In genomic region chr6:15089569-15090144, GRCh38 we compare ENCODE assay signal across 10 cellular contexts.
DNase-seq lines count a peak whose midpoint lies in the region; TF ChIP-seq lines count a peak whose summit lies in the region.
"Had no signal": no experiment of that assay in that cellular context is flagged by ENCODE, and none has a peak within 500 bp of the region (broad histone marks: within the 10 kb centered on the region; RNA-seq: fewer than 3 reads in every experiment).

No MANE protein-coding gene starts in this region.

- H3K27me3 Mint-ChIP-seq in activated naive CD4-positive, alpha-beta T cell treated with anti-CD3 and anti-CD28 coated beads for 36 hours (ENCODE audit: low read depth), result no peaks in the 10 kb centered on the region

- H3K36me3 Mint-ChIP-seq in activated naive CD4-positive, alpha-beta T cell treated with anti-CD3 and anti-CD28 coated beads for 36 hours (ENCODE audit: low read depth), result no peaks in the 10 kb centered on the region

- H3K27me3 ChIP-seq in esophagus squamous epithelium, result no peaks in the 10 kb centered on the region
- no peaks in the 10 kb centered on the region for H3K27me3 ChIP-seq in spleen (replicated peaks in 1 of 7)

- H3K4me1 ChIP-seq in esophagus squamous epithelium (peaks cover 4 to 30% (median 4%) of the 10 kb centered on the region in 3 donors), spleen (peaks cover 0 to 60% (median 16%) of the 10 kb centered on the region in 6 donors)

- DNase-seq in NOMO-1 (lab: John Stamatoyannopoulos, UW; ENCODE audit: unreplicated experiment in 2 of 2), result peak; percentile 31 to 35
- no peak for DNase-seq in NOMO-1 treated with dmso at 0.1 percent for 144 hours (lab: John Stamatoyannopoulos, UW; ENCODE audit: unreplicated experiment)
- DNase-seq in NCI-H774 (lab: John Stamatoyannopoulos, UW), result peak; percentile 9
- no peak for DNase-seq in esophagus squamous epithelium (lab: John Stamatoyannopoulos, UW)
- peak; percentile 81 for DNase-seq in spleen
- DNase-seq in activated naive CD4-positive, alpha-beta T cell treated with anti-CD3 and anti-CD28 coated beads for 36 hours, result no peak
- no peak for DNase-seq in UCSD-AML1 (lab: John Stamatoyannopoulos, UW; ENCODE audit: unreplicated experiment)
- no peak for DNase-seq in NK-92 treated with Interleukin-12 subunit alpha and Interleukin-12 subunit beta, amount 100 ng/mL, for 24 hours (lab: John Stamatoyannopoulos, UW)
- DNase-seq: activated T-cell treated with anti-CD3 and anti-CD28 coated beads, Interleukin-2, amount 50 U/mL, for 4 hours; NCI-H2029 treated with DMSO at 0.1 percent for 48 hours had no signal

- H3K36me3 ChIP-seq in esophagus squamous epithelium, result no peaks in the 10 kb centered on the region
- H3K36me3 ChIP-seq in spleen, result no peaks in the 10 kb centered on the region

- peak overlapping the region in 2 of 4 donors; percentile 13 to 16 for H3K4me3 ChIP-seq in esophagus squamous epithelium
- no peak overlapping the region for H3K4me3 ChIP-seq in spleen

- H3K27ac Mint-ChIP-seq in activated naive CD4-positive, alpha-beta T cell treated with anti-CD3 and anti-CD28 coated beads for 36 hours, result no peak overlapping the region

- TF ChIP-seq CTCF in esophagus squamous epithelium (IDR thresholded peaks at IDR 0.05) (no peak), spleen (IDR thresholded peaks at IDR 0.05 in 8 of 11, conservative IDR thresholded peaks at IDR 0.05 in 3 of 11) (no peak)

- WGBS in esophagus squamous epithelium, 2 donors, result 36 to 41% methylated on average over 10 of the region's 10 CpGs
- 52 to 75% (median 72%) methylated on average over 10 of the region's 10 CpGs for WGBS in spleen, 5 donors

- TF ChIP-seq POLR2A in esophagus squamous epithelium (IDR thresholded peaks at IDR 0.05), result no peak
- TF ChIP-seq POLR2A in spleen (IDR thresholded peaks at IDR 0.05), result no peak

- H3K4me1 Mint-ChIP-seq in activated naive CD4-positive, alpha-beta T cell treated with anti-CD3 and anti-CD28 coated beads for 36 hours (ENCODE audit: low read depth), result no peaks in the 10 kb centered on the region

- CTCF ChIA-PET in activated naive CD4-positive, alpha-beta T cell treated with anti-CD3 and anti-CD28 coated beads for 36 hours (lab: Charles Lee), result no interaction called here

- no peak overlapping the region for H3K4me3 Mint-ChIP-seq in activated naive CD4-positive, alpha-beta T cell treated with anti-CD3 and anti-CD28 coated beads for 36 hours
- H3K4me3 Mint-ChIP-seq: activated T-cell treated with anti-CD3 and anti-CD28 coated beads, Interleukin-2, amount 50 U/mL, for 4 hours had no signal

- no peaks in the 10 kb centered on the region for H3K9me3 ChIP-seq in esophagus squamous epithelium
- no peaks in the 10 kb centered on the region for H3K9me3 ChIP-seq in spleen

- H3K9me3 Mint-ChIP-seq in activated naive CD4-positive, alpha-beta T cell treated with anti-CD3 and anti-CD28 coated beads for 36 hours, result no peaks in the 10 kb centered on the region
- H3K9me3 Mint-ChIP-seq: activated T-cell treated with anti-CD3 and anti-CD28 coated beads, Interleukin-2, amount 50 U/mL, for 4 hours had no signal

- H3K27ac ChIP-seq in esophagus squamous epithelium (peak overlapping the region; percentile 63 to 86 (median 72)), spleen (peak overlapping the region in 2 of 8 donors; percentile 69 to 85)

- intact Hi-C loops in esophagus squamous epithelium (cut with DNase I), result no loop called here
- intact Hi-C loops in spleen (cut with DNase I; ENCODE audit: low total_unique reads), result no loop called here
- intact Hi-C loops in activated naive CD4-positive, alpha-beta T cell treated with anti-CD3 and anti-CD28 coated beads for 36 hours (cut with micrococcal nuclease), result no loop called here

Comparison
In these comparisons a context has a peak if more than half of its experiments do, and no peak if none do; other contexts are left out.
1. DNase-seq: peak in NOMO-1 (2 of 2), NCI-H774 (single experiment) and spleen (single experiment); none in NOMO-1 treated with dmso at 0.1 percent for 144 hours (single experiment), esophagus squamous epithelium (single experiment), activated naive CD4-positive, alpha-beta T cell treated with anti-CD3 and anti-CD28 coated beads for 36 hours (single experiment), UCSD-AML1 (single experiment) and NK-92 treated with Interleukin-12 subunit alpha and Interleukin-12 subunit beta, amount 100 ng/mL, for 24 hours (single experiment).